18 cellular contexts compared by ENCODE assay signal in genomic region chr10:69466158-69466490, GRCh38. TPM values are rescaled to one million over a fixed set of nuclear protein-coding genes. Genes with fewer than 3 reads are reported as not detected.
DNase-seq lines count a peak whose midpoint lies in the region; ATAC-seq lines count a peak whose summit lies in the region.
"Had no signal": no experiment of that assay in that cellular context is flagged by ENCODE, and none has a peak within 500 bp of the region (broad histone marks: within the 10 kb centered on the region; RNA-seq: fewer than 3 reads in every experiment).

No MANE protein-coding gene starts in this region.

- no peak overlapping the region for H3K4me3 ChIP-seq in muscle layer of colon (ENCODE audit: low read depth in 1 of 2, low read length in 2 of 2)

- no peak overlapping the region for H3K9ac ChIP-seq in muscle layer of colon (ENCODE audit: low read length)

- no peak for ATAC-seq in T-helper 17 cell
- no peak for ATAC-seq in HG03571 (IDR thresholded peaks at IDR 0.05; ENCODE audit: unreplicated experiment)
- ATAC-seq in GM21367 (IDR thresholded peaks at IDR 0.05; ENCODE audit: unreplicated experiment): no peak

- no peaks in the 10 kb centered on the region for H3K36me3 ChIP-seq in muscle layer of colon (ENCODE audit: insufficient read depth, low read length)

- peaks cover 4% of the 10 kb centered on the region for H3K36me3 Mint-ChIP-seq in activated naive CD4-positive, alpha-beta T cell treated with anti-CD3 and anti-CD28 coated beads, Interleukin-2, amount 10 ng/mL, durations not matched to agents 7 days and 5 days
- no peaks in the 10 kb centered on the region for H3K36me3 Mint-ChIP-seq in T-helper 17 cell (ENCODE audit: low read depth)

- H3K4me1 ChIP-seq in muscle layer of colon (ENCODE audit: insufficient read depth, low read length): peaks cover 49% of the 10 kb centered on the region

- H3K9me3 Mint-ChIP-seq in activated naive CD4-positive, alpha-beta T cell treated with anti-CD3 and anti-CD28 coated beads, Interleukin-2, amount 10 ng/mL, durations not matched to agents 7 days and 5 days: no peaks in the 10 kb centered on the region
- H3K9me3 Mint-ChIP-seq: activated CD4-positive, alpha-beta T cell treated with anti-CD3 and anti-CD28 coated beads, Interleukin-2, amount 10 ng/mL, durations not matched to agents 24 days and 14 days; central memory CD8-positive, alpha-beta T cell had no signal

- H3K27ac ChIP-seq in muscle layer of colon (ENCODE audit: low read depth, low read length) (peak overlapping the region; percentile 45), substantia nigra (ENCODE audit: low read depth, low read length, poor library complexity, severe bottlenecking) (peak overlapping the region; percentile 50)

- peak overlapping the region; percentile 96 for H3K27ac Mint-ChIP-seq in activated naive CD4-positive, alpha-beta T cell treated with anti-CD3 and anti-CD28 coated beads, Interleukin-2, amount 10 ng/mL, durations not matched to agents 7 days and 5 days
- peak overlapping the region; percentile 92 for H3K27ac Mint-ChIP-seq in T-helper 17 cell

- H3K4me3 Mint-ChIP-seq in activated naive CD4-positive, alpha-beta T cell treated with anti-CD3 and anti-CD28 coated beads, Interleukin-2, amount 10 ng/mL, durations not matched to agents 7 days and 5 days: peak overlapping the region; percentile 35
- peak overlapping the region; percentile 49 for H3K4me3 Mint-ChIP-seq in T-helper 17 cell
- H3K4me3 Mint-ChIP-seq: central memory CD8-positive, alpha-beta T cell had no signal

- H3K4me1 Mint-ChIP-seq in activated naive CD4-positive, alpha-beta T cell treated with anti-CD3 and anti-CD28 coated beads, Interleukin-2, amount 10 ng/mL, durations not matched to agents 7 days and 5 days: peaks cover 81% of the 10 kb centered on the region
- H3K4me1 Mint-ChIP-seq in T-helper 17 cell: peaks cover 57% of the 10 kb centered on the region
- H3K4me1 Mint-ChIP-seq: central memory CD8-positive, alpha-beta T cell had no signal

- no peaks in the 10 kb centered on the region for H3K27me3 ChIP-seq in muscle layer of colon (ENCODE audit: control insufficient read depth in 1 of 2, insufficient read depth in 2 of 2, low read length in 2 of 2)

- H3K27me3 Mint-ChIP-seq in activated naive CD4-positive, alpha-beta T cell treated with anti-CD3 and anti-CD28 coated beads, Interleukin-2, amount 10 ng/mL, durations not matched to agents 7 days and 5 days: peaks cover 19% of the 10 kb centered on the region
- no peaks in the 10 kb centered on the region for H3K27me3 Mint-ChIP-seq in T-helper 17 cell

- CTCF ChIA-PET in activated naive CD4-positive, alpha-beta T cell treated with anti-CD3 and anti-CD28 coated beads, Interleukin-2, amount 10 ng/mL, durations not matched to agents 7 days and 5 days (lab: Charles Lee): interaction anchor here (0.8 to 2.0 kb wide), 4 partner anchors 16 to 40 kb away, joined by 3 to 9 read pairs (median 7); no protein-coding TSS in a partner anchor

- DNase-seq in activated naive CD4-positive, alpha-beta T cell treated with anti-CD3 and anti-CD28 coated beads, Interleukin-2, amount 10 ng/mL, durations not matched to agents 7 days and 5 days: no peak
- no peak for DNase-seq in activated naive CD4-positive, alpha-beta T cell treated with anti-CD3 and anti-CD28 coated beads, Interleukin-2, amount 50 U/mL, for 16 hours
- no peak for DNase-seq in T-helper 17 cell
- no peak for DNase-seq in substantia nigra (lab: John Stamatoyannopoulos, UW)
- DNase-seq in NK-92 (lab: John Stamatoyannopoulos, UW; ENCODE audit: unreplicated experiment): no peak
- DNase-seq: activated naive CD4-positive, alpha-beta T cell treated with Interleukin-2 at 50 U/mL for 16 hours; erythroblast; kidney glomerular epithelial cell; NCI-H1417; NCI-H2107; NCI-H510A treated with DMSO at 0.1 percent for 48 hours; RPMI8226; stimulated activated CD4-positive, alpha-beta T cell treated with anti-CD3 and anti-CD28 coated beads, Interleukin-4, amount 100 ng/mL, for 24 hours had no signal

- no peaks in the 10 kb centered on the region for H3K9me3 ChIP-seq in T-helper 17 cell (ENCODE audit: control insufficient read depth, low read length, poor library complexity, severe bottlenecking)
- no peaks in the 10 kb centered on the region for H3K9me3 ChIP-seq in muscle layer of colon (ENCODE audit: low read length)

RNA-seq across cellular contexts. Expression of gene TSPAN15, which starts 14.9 kb away (rescaled TPM):
- total RNA-seq in T-helper 17 cell: 10 to 100 TPM; 20.3 to 28.7 TPM

RNA-seq across cellular contexts. Expression of gene TACR2, which starts 49.4 kb away (rescaled TPM):
- total RNA-seq in T-helper 17 cell: not detected
- total RNA-seq: activated CD4-positive, alpha-beta T cell treated with anti-CD3 and anti-CD28 coated beads, Interleukin-2, amount 10 ng/mL, durations not matched to agents 24 days and 14 days had no signal
